19 cellular contexts compared by ENCODE assay signal in the genomic region with DNA sequence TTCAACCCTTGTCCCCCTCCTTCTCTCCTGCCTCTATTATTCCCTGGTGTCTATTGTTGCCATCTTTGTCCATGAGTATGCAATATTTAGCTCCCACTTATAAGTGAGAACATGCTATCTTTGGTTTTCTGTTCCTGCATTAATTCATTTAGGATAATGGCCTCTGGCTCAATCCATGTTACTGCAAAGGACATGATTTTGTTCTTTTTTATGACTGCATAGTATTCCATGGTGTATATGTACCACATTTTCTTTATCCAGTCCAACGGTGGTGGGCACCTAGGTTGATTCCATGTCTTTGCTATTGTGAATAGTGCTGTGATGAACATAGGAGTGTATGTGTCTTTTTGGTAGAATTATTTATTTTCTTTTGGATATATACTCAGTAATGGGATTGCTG. TPM values are rescaled to one million over a fixed set of nuclear protein-coding genes. Genes with fewer than 3 reads are reported as not detected.
"Had no signal": no experiment of that assay in that cellular context is flagged by ENCODE, and none has a peak within 500 bp of the region (broad histone marks: within the 10 kb centered on the region; RNA-seq: fewer than 3 reads in every experiment).

No MANE protein-coding gene starts in this region.

RNA-seq across cellular contexts. Expression of a gene that starts 33.4 kb away (rescaled TPM):
- total RNA-seq: activated naive CD4-positive, alpha-beta T cell treated with anti-CD3 and anti-CD28 coated beads for 36 hours; activated naive CD4-positive, alpha-beta T cell treated with anti-CD3 and anti-CD28 coated beads, Interleukin-2, amount 50 U/mL, for 72 hours; activated naive CD8-positive, alpha-beta T cell treated with anti-CD3 and anti-CD28 coated beads for 36 hours; activated naive CD8-positive, alpha-beta T cell treated with anti-CD3 and anti-CD28 coated beads, Interleukin-2, amount 10 ng/mL, durations not matched to agents 7 days and 5 days; activated T-cell treated with anti-CD3 and anti-CD28 coated beads, Interleukin-2, amount 50 U/mL, for 4 hours; activated T-cell treated with anti-CD3 and anti-CD28 coated beads, Interleukin-2, amount 50 U/mL, for 72 hours; activated T-helper 1 cell treated with anti-CD3 and anti-CD28 coated beads, Interleukin-12 subunit alpha, Interleukin-12 subunit beta, Interleukin-2, Interleukin-4 antibody, amounts not matched to agents 30 ng/mL and 10 ng/mL and 1 ng/mL, durations not matched to agents 14 hours and 24 hours and 36 hours; activated T-helper 17 cell treated with anti-CD3 and anti-CD28 coated beads, Interleukin-2, amount 50 U/mL, for 72 hours; activated T-helper 2 cell treated with anti-CD3 and anti-CD28 coated beads, Interferon-gamma antibody, Interleukin-2, Interleukin-4, amounts not matched to agents 10 μg/mL and 5 μg/mL and 100 μg/mL, durations not matched to agents 14 hours and 24 hours and 36 hours; adrenal gland; aorta; ascending aorta; astrocyte; breast epithelium; bronchial epithelial cell; cardiac muscle cell; cardiac septum; cerebellum; chondrocyte had no signal
- polyA plus RNA-seq: adrenal gland, aorta, cardiac muscle cell had no signal
